26 cellular contexts compared by ENCODE assay signal in the genomic region with DNA sequence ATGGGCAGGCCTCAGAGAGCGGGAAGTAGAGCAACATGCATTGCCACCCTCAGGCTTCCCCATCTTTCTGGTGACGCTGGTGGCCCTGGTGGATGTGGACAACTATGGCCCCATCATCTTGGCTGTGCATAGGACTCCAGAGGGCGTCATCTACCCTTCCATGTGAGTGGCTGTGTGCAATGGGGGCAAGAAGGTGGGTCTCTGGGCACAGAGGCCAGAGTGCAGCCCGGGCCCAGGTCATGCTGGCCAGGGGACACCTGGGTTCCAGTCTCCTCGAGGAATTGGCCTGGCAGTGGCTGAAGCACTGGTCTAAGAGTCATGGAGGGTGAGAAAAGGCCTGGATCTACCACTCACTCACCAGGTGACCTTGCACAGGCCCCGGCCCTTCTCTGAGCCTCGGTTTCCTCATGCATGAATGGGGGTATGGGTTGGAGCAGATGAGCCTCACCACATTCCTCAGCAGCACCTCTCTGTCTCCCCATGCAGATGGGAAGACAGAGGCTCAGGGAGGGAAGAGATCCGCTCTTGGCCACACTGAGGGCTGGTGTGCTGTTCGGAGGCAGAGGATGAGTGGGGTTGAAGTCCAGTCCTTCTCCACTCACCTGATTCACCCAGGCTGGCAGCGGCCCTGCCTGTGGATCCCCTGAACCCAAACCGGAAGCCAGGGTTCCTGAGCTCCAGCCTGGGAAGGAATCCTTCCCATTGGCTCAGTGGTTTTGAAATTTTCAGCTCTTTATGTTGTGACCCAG. TPM values are rescaled to one million over a fixed set of nuclear protein-coding genes. Genes with fewer than 3 reads are reported as not detected.
"Had no signal": no experiment of that assay in that cellular context is flagged by ENCODE, and none has a peak within 500 bp of the region (broad histone marks: within the 10 kb centered on the region; RNA-seq: fewer than 3 reads in every experiment).

No MANE protein-coding gene starts in this region.

- H3K27me3 ChIP-seq: esophagus squamous epithelium, heart right ventricle, transverse colon had no signal

- H3K4me3 ChIP-seq: coronary artery, esophagus squamous epithelium, gastroesophageal sphincter, heart right ventricle, stomach, transverse colon had no signal

- H3K9ac ChIP-seq: parathyroid adenoma had no signal

- DNase-seq: activated CD4-positive, alpha-beta T cell treated with anti-CD3 and anti-CD28 coated beads, Interleukin-2, amount 10 ng/mL, durations not matched to agents 7 days and 5 days; activated CD8-positive, alpha-beta memory T cell treated with anti-CD3 and anti-CD28 coated beads, Interleukin-2, amount 10 ng/mL, durations not matched to agents 7 days and 5 days; activated CD8-positive, alpha-beta T cell treated with anti-CD3 and anti-CD28 coated beads for 36 hours; activated effector memory CD4-positive, alpha-beta T cell treated with anti-CD3 and anti-CD28 coated beads, Interleukin-2, amount 50 U/mL, for 16 hours; activated naive CD4-positive, alpha-beta T cell treated with anti-CD3 and anti-CD28 coated beads, Interleukin-2, amount 10 ng/mL, durations not matched to agents 7 days and 5 days; activated T-cell treated with anti-CD3 and anti-CD28 coated beads for 4 hours; amygdala; endodermal cell; esophagus squamous epithelium; heart right ventricle; mammary epithelial cell; naive thymus-derived CD8-positive, alpha-beta T cell; right cardiac atrium; stimulated activated CD4-positive, alpha-beta T cell treated with anti-CD3 and anti-CD28 coated beads, Interleukin-1b, Interleukin-23, amount 100 ng/mL, for 48 hours; stomach; T-helper 17 cell; transverse colon had no signal

- H3K36me3 ChIP-seq: transverse colon had no signal

- ATAC-seq: activated CD8-positive, alpha-beta memory T cell treated with anti-CD3 and anti-CD28 coated beads, Interleukin-2, amount 10 ng/mL, durations not matched to agents 7 days and 5 days; activated CD8-positive, alpha-beta T cell treated with anti-CD3 and anti-CD28 coated beads for 36 hours; gastroesophageal sphincter; heart right ventricle; naive thymus-derived CD8-positive, alpha-beta T cell; right cardiac atrium; T-helper 17 cell had no signal

- FAIRE-seq: keratinocyte, urothelium cell line had no signal

- H3K9me3 ChIP-seq: esophagus squamous epithelium, gastroesophageal sphincter, heart right ventricle, stomach, transverse colon had no signal

- H3K4me1 ChIP-seq: esophagus squamous epithelium, gastroesophageal sphincter, parathyroid adenoma, stomach, transverse colon had no signal

- H3K27ac ChIP-seq: coronary artery, esophagus squamous epithelium, gastroesophageal sphincter, heart right ventricle, parathyroid adenoma, stomach, transverse colon had no signal

RNA-seq across cellular contexts. Expression of gene ADGRG3, which starts 7.2 kb away (rescaled TPM):
- total RNA-seq: activated CD4-positive, alpha-beta T cell treated with anti-CD3 and anti-CD28 coated beads, Interleukin-2, amount 10 ng/mL, durations not matched to agents 7 days and 5 days; activated CD8-positive, alpha-beta memory T cell treated with anti-CD3 and anti-CD28 coated beads, Interleukin-2, amount 10 ng/mL, durations not matched to agents 7 days and 5 days; activated CD8-positive, alpha-beta T cell treated with anti-CD3 and anti-CD28 coated beads for 36 hours; bronchial epithelial cell; endodermal cell; mammary epithelial cell; mesothelial cell of epicardium; naive thymus-derived CD8-positive, alpha-beta T cell; pulmonary artery endothelial cell had no signal
- polyA plus RNA-seq: keratinocyte; mammary epithelial cell; naive thymus-derived CD8-positive, alpha-beta T cell had no signal

RNA-seq across cellular contexts. Expression of gene DRC7, which starts 33.7 kb away (rescaled TPM):
- total RNA-seq: activated CD4-positive, alpha-beta T cell treated with anti-CD3 and anti-CD28 coated beads, Interleukin-2, amount 10 ng/mL, durations not matched to agents 7 days and 5 days; activated CD8-positive, alpha-beta memory T cell treated with anti-CD3 and anti-CD28 coated beads, Interleukin-2, amount 10 ng/mL, durations not matched to agents 7 days and 5 days; bronchial epithelial cell; mammary epithelial cell; mesothelial cell of epicardium; naive thymus-derived CD8-positive, alpha-beta T cell; right cardiac atrium; skeletal muscle tissue; stomach; transverse colon had no signal
- polyA plus RNA-seq: heart right ventricle; keratinocyte; naive thymus-derived CD8-positive, alpha-beta T cell; right cardiac atrium; stomach had no signal
